In the genomic region with DNA sequence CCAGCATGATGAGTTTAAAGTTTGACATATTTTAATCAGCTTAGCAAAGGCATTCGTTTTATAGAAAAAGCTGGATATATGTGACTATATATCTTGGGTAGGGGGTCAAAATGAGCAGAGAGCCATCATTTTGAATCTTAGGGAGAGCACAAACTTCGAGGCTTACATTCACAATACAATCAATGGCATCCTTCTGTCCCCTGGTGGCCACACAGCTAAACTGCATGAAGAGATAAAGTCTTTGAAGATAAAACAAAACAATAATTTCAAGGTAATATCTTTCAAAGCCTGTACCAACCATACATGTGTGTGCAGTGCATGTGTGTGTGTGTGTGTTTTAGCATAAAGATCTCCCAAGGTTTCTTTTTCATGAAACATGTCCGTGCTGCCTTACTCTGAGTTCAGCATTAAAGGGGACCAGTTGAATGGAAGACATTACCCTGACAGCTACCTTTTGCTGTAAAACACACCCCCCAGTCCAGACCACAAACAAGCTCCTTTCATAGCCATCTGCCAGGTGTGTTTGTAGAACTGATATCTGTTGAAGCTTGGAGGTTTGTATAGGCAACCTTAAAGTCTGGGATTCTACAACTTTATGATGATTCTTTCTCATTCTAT, we compare ENCODE assay signal across 8 cellular contexts. TPM values are rescaled to one million over a fixed set of nuclear protein-coding genes. Genes with fewer than 3 reads are reported as not detected.
DNase-seq lines count a peak whose midpoint lies in the region; ATAC-seq and TF ChIP-seq lines count a peak whose summit lies in the region.

No MANE protein-coding gene starts in this region.

- no peaks in the 10 kb centered on the region for H3K9me3 ChIP-seq in Caco-2
- no peaks in the 10 kb centered on the region for H3K9me3 ChIP-seq in naive thymus-derived CD4-positive, alpha-beta T cell (ENCODE audit: control insufficient read depth in 2 of 3, low read length in 3 of 3)

- CTCF ChIA-PET in Caco-2 (lab: Charles Lee) = interaction anchor here (0.6 to 1.7 kb wide), 5 partner anchors 10 to 329 kb away, joined by 3 to 8 read pairs (median 4); no protein-coding TSS in a partner anchor
- CTCF ChIA-PET in naive thymus-derived CD4-positive, alpha-beta T cell (lab: Charles Lee) = interaction anchor here (0.7 to 4.8 kb wide), 9 partner anchors 28 to 82 kb away, joined by 3 to 125 read pairs (median 3); no protein-coding TSS in a partner anchor

- H3K27ac Mint-ChIP-seq in Caco-2 (ENCODE audit: unreplicated experiment) (no peak overlapping the region), type B pancreatic cell (no peak overlapping the region)
- H3K27ac Mint-ChIP-seq in naive thymus-derived CD4-positive, alpha-beta T cell = no peak overlapping the region

- no peaks in the 10 kb centered on the region for H3K9me3 Mint-ChIP-seq in Caco-2 (ENCODE audit: unreplicated experiment)
- no peaks in the 10 kb centered on the region for H3K9me3 Mint-ChIP-seq in naive thymus-derived CD4-positive, alpha-beta T cell
- H3K9me3 Mint-ChIP-seq in type B pancreatic cell = no peaks in the 10 kb centered on the region

- H3K4me1 ChIP-seq in Caco-2 = no peaks in the 10 kb centered on the region
- peaks cover 9 to 10% of the 10 kb centered on the region in 2 donors for H3K4me1 ChIP-seq in naive thymus-derived CD4-positive, alpha-beta T cell (ENCODE audit: control insufficient read depth in 2 of 2, insufficient read depth in 2 of 2, low read length in 2 of 2)

- DNase-seq in Caco-2 (peak; percentile 32 to 41), LoVo (ENCODE audit: low spot score) (peak; percentile 47), dermis microvascular lymphatic vessel endothelial cell (ENCODE audit: low read depth in 2 of 2) (peak; percentile 12 to 35), type B pancreatic cell (ENCODE audit: extremely low spot score, unreplicated experiment) (no peak)
- peak; percentile 9 to 69 (median 49) for DNase-seq in naive thymus-derived CD4-positive, alpha-beta T cell

- H3K36me3 Mint-ChIP-seq in Caco-2 (ENCODE audit: insufficient read depth, unreplicated experiment) (no peaks in the 10 kb centered on the region), type B pancreatic cell (no peaks in the 10 kb centered on the region)
- no peaks in the 10 kb centered on the region for H3K36me3 Mint-ChIP-seq in naive thymus-derived CD4-positive, alpha-beta T cell

- H3K27me3 ChIP-seq in Caco-2 (replicated peaks; ENCODE audit: control insufficient read depth, insufficient read depth, low read length) = no peaks in the 10 kb centered on the region
- no peaks in the 10 kb centered on the region for H3K27me3 ChIP-seq in naive thymus-derived CD4-positive, alpha-beta T cell (ENCODE audit: control insufficient read depth in 2 of 2, insufficient read depth in 2 of 2, low read length in 2 of 2)

- intact Hi-C loops in Caco-2 (cut with micrococcal nuclease; ENCODE audit: unreplicated experiment) = loop anchor here (1.0 to 10.0 kb wide), 5 partner anchors 38 to 352 kb away; no protein-coding TSS in a partner anchor
- intact Hi-C loops in naive thymus-derived CD4-positive, alpha-beta T cell (cut with micrococcal nuclease) = loop anchor here (1.0 to 10.0 kb wide), 5 partner anchors 80 to 502 kb away; partner anchors contain the start of genes LANCL3 (in 1 of the 2) and RPGR (in 1 of the 2)

- H3K27ac ChIP-seq in naive thymus-derived CD4-positive, alpha-beta T cell (ENCODE audit: low read depth, low read length) = no peak overlapping the region

- no peak overlapping the region for H3K4me3 ChIP-seq in Caco-2 (ENCODE audit: low read depth, low read length)
- no peak overlapping the region for H3K4me3 ChIP-seq in WI38 (ENCODE audit: low read depth, low read length)
- H3K4me3 ChIP-seq in naive thymus-derived CD4-positive, alpha-beta T cell (ENCODE audit: low read length) = no peak overlapping the region

- BruUV-seq in Caco-2 (replicated peaks; lab: Mats Ljungman, UMichigan) = no TSS peak

- TF ChIP-seq CTCF in Caco-2 (IDR thresholded peaks at IDR 0.05; ENCODE audit: insufficient read depth in 1 of 2, low read depth in 1 of 2, low read length in 1 of 2, severe bottlenecking in 1 of 2, unreplicated experiment in 1 of 2) = peak; percentile 55 to 75
- TF ChIP-seq CTCF in WI38 (IDR thresholded peaks at IDR 0.05; ENCODE audit: low read depth, low read length) = peak; percentile 73
- peak; percentile 84 for TF ChIP-seq CTCF in type B pancreatic cell (conservative IDR thresholded peaks at IDR 0.05)

- POLR2A ChIA-PET in Caco-2 (lab: Charles Lee) = no interaction called here
- POLR2A ChIA-PET in naive thymus-derived CD4-positive, alpha-beta T cell (lab: Charles Lee) = interaction anchor here (1.3 to 2.8 kb wide), 2 partner anchors 79 to 81 kb away, joined by 4 to 8 read pairs; no protein-coding TSS in a partner anchor

- peaks cover 11% of the 10 kb centered on the region for H3K4me1 Mint-ChIP-seq in Caco-2 (ENCODE audit: low read depth, unreplicated experiment)
- peaks cover 11 to 29% (median 20%) of the 10 kb centered on the region in 7 donors for H3K4me1 Mint-ChIP-seq in naive thymus-derived CD4-positive, alpha-beta T cell
- no peaks in the 10 kb centered on the region for H3K4me1 Mint-ChIP-seq in type B pancreatic cell (ENCODE audit: unreplicated experiment)

- ATAC-seq in GM19372 (IDR thresholded peaks at IDR 0.05; ENCODE audit: low read depth, unreplicated experiment) = peak; percentile 76
- ATAC-seq in naive thymus-derived CD4-positive, alpha-beta T cell = peak; percentile 83
- no peak for ATAC-seq in GM19397 (IDR thresholded peaks at IDR 0.05; ENCODE audit: unreplicated experiment)

- H3K4me3 Mint-ChIP-seq in Caco-2 (ENCODE audit: unreplicated experiment) = no peak overlapping the region
- H3K4me3 Mint-ChIP-seq in naive thymus-derived CD4-positive, alpha-beta T cell = peak overlapping the region in 3 of 10 donors; percentile 6 to 14 (median 14)
- H3K4me3 Mint-ChIP-seq in type B pancreatic cell = no peak overlapping the region

- no peaks in the 10 kb centered on the region for H3K36me3 ChIP-seq in Caco-2 (ENCODE audit: control insufficient read depth, insufficient read depth, low read length)
- no peaks in the 10 kb centered on the region for H3K36me3 ChIP-seq in naive thymus-derived CD4-positive, alpha-beta T cell (ENCODE audit: control insufficient read depth in 2 of 3, insufficient read depth in 3 of 3, low read length in 3 of 3)

- H3K27me3 Mint-ChIP-seq in Caco-2 (ENCODE audit: insufficient read depth, unreplicated experiment) (no peaks in the 10 kb centered on the region), type B pancreatic cell (peaks cover 4% of the 10 kb centered on the region)
- no peaks in the 10 kb centered on the region for H3K27me3 Mint-ChIP-seq in naive thymus-derived CD4-positive, alpha-beta T cell

RNA-seq across cellular contexts. Expression of gene DYNLT3, which starts 22.0 kb away (rescaled TPM):
- total RNA-seq in Caco-2 (2022) (26.9 and 27.5 TPM in 2 replicates), dermis microvascular lymphatic vessel endothelial cell (24.4 and 25.2 TPM in 2 replicates), type B pancreatic cell (ENCODE audit: low replicate concordance) (13.7 and 16.3 TPM in 2 replicates)
- total RNA-seq in naive thymus-derived CD4-positive, alpha-beta T cell = 10 to 100 TPM; 13.8 to 39.3 (median 25.8) TPM
- polyA plus RNA-seq in naive thymus-derived CD4-positive, alpha-beta T cell = 10 to 100 TPM; 23.1 to 42.1 TPM

RNA-seq across cellular contexts. Expression of gene CYBB, which starts 45.5 kb away (rescaled TPM):
- total RNA-seq in Caco-2 (2022) (0.23 and 0.43 TPM in 2 replicates), dermis microvascular lymphatic vessel endothelial cell (not detected in 2 replicates), type B pancreatic cell (ENCODE audit: low replicate concordance) (0.17 TPM in 2 replicates)
- total RNA-seq in naive thymus-derived CD4-positive, alpha-beta T cell = 100 to 1,000 TPM in 1 of 5 experiments, 10 to 100 TPM in 1, 1 to 10 TPM in 2, not detected in 1; 7.8 to 223 (median 15.7) TPM
- under 1 TPM; 0.33 to 0.38 TPM for polyA plus RNA-seq in naive thymus-derived CD4-positive, alpha-beta T cell
